ENCODE assay signal across 8 cellular contexts in the genomic region with DNA sequence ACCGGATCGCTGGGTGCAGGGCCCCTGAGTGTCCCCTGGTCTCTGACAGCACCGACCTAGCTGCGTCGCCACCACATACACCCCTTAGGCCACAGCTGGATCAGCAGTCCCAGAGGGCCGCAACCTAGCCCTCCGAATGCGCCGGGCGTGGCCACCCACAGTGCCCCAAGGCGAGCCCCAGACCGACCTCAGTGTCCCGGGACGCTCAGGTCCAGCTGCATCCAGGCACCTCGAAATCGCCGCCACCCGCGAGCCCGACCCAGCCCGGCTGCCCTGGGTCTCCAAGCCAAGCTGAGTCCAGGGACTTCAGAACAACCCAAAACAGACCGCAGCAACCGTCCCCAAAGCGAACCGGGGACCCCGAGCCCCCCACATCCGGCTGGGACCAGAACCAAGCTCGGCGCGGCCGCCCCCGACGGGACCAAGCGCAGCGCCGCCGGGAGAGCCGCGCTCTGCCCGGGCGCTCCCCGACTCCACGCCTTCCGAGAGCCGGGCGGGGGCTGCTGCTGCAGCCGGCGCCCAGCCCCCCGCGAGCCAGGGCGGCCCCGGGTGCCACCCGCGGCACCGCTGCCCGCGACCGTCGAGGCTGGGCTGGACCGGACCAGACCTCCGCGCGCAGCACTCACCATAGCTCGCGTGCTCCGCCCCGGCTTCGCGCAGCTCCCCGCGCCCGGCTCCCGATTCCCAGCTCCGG. TPM values are rescaled to one million over a fixed set of nuclear protein-coding genes. Genes with fewer than 3 reads are reported as not detected.
DNase-seq lines count a peak whose midpoint lies in the region; TF ChIP-seq lines count a peak whose summit lies in the region.

No MANE protein-coding gene starts in this region.

- no peaks in the 10 kb centered on the region for H3K79me1 ChIP-seq in H9 (ENCODE audit: insufficient read depth, low read depth, low read length, poor library complexity, severe bottlenecking)

- H2BK120ac ChIP-seq in H9 (ENCODE audit: low read depth, low read length, poor library complexity, severe bottlenecking): no peak overlapping the region

- H3K27me3 ChIP-seq in H9 (ENCODE audit: insufficient read depth, low read length) (peaks cover 4% of the 10 kb centered on the region; the same call in 1 of the 2 replicates), esophagus muscularis mucosa (no peaks in the 10 kb centered on the region)

- H3K18ac ChIP-seq in H9 (ENCODE audit: insufficient read length, low read depth, low read length): no peak overlapping the region

- no peak overlapping the region for H4K91ac ChIP-seq in H9 (ENCODE audit: insufficient read length, low read depth, low read length)

- no peak for TF ChIP-seq CTCF in GM12865 (IDR thresholded peaks at IDR 0.05; ENCODE audit: insufficient read depth, low read depth, low read length, missing control alignments)
- no peak for TF ChIP-seq CTCF in H9 (conservative IDR thresholded peaks at IDR 0.05)
- no peak for TF ChIP-seq CTCF in RWPE1 (conservative IDR thresholded peaks at IDR 0.05; ENCODE audit: low read depth)
- no peak for TF ChIP-seq CTCF in esophagus muscularis mucosa (IDR thresholded peaks at IDR 0.05)
- TF ChIP-seq CTCF in osteocyte (IDR thresholded peaks at IDR 0.05): no peak

- no peak overlapping the region for H2BK12ac ChIP-seq in H9 (ENCODE audit: insufficient read length, low read depth, low read length)

- no peaks in the 10 kb centered on the region for H3K36me3 ChIP-seq in esophagus muscularis mucosa

- peak overlapping the region; percentile 65 for H3K4me3 ChIP-seq in GM12865 (ENCODE audit: low read depth, low read length)
- H3K4me3 ChIP-seq in esophagus muscularis mucosa: peak overlapping the region; percentile 71 to 91 (median 81)

- H3K27me3 Mint-ChIP-seq in H9 (ENCODE audit: low read depth) (peaks cover 31% of the 10 kb centered on the region), osteocyte (ENCODE audit: unreplicated experiment) (no peaks in the 10 kb centered on the region)

- peak overlapping the region in 1 of 2 experiments; percentile 91; a peak in 4 of 5 replicates for H3K4me3 Mint-ChIP-seq in H9
- H3K4me3 Mint-ChIP-seq in osteocyte (ENCODE audit: unreplicated experiment): peak overlapping the region; percentile 86

- no peaks in the 10 kb centered on the region for H3K79me2 ChIP-seq in H9 (ENCODE audit: insufficient read depth, low read length)

- H4K8ac ChIP-seq in H9 (replicated peaks; ENCODE audit: insufficient read length, low read depth, low read length): no peak overlapping the region

- no peak overlapping the region for H3K23ac ChIP-seq in H9 (ENCODE audit: insufficient read length, low read depth, low read length)

- no CpG with 5 or more reads among the region's 74 CpGs for WGBS in H9 (ENCODE audit: extremely low coverage, insufficient read length, low lambda C conversion rate)
- WGBS in esophagus muscularis mucosa: 3% methylated on average over 6 of the region's 74 CpGs

- peak overlapping the region; percentile 55; the same call in 1 of the 2 replicates for H3K14ac ChIP-seq in H9 (ENCODE audit: insufficient read depth, low read length)

- no peak overlapping the region for H3T11ph ChIP-seq in H9 (ENCODE audit: low read length)

- no peak for DNase-seq in GM12865 (ENCODE audit: low read depth)
- no peak for DNase-seq in H9
- no peak for DNase-seq in RWPE1 (ENCODE audit: low spot score)
- DNase-seq in esophagus muscularis mucosa (ENCODE audit: extremely low spot score): no peak
- DNase-seq in osteocyte (ENCODE audit: extremely low spot score, unreplicated experiment): no peak
- no peak for DNase-seq in cerebellar cortex (ENCODE audit: low spot score)
- no peak for DNase-seq in effector CD8-positive, alpha-beta T cell (lab: John Stamatoyannopoulos, UW)
- DNase-seq in hepatic stellate cell (ENCODE audit: low spot score): no peak

- TF ChIP-seq EP300 in esophagus muscularis mucosa (IDR thresholded peaks at IDR 0.05): no peak

- no peak overlapping the region for H2AK5ac ChIP-seq in H9 (ENCODE audit: insufficient read length, low read length)

- intact Hi-C loops in esophagus muscularis mucosa (cut with DNase I): loop anchor here (5.0 kb wide), 1 partner anchor 88 kb away; no protein-coding TSS in a partner anchor

- H2BK5ac ChIP-seq in H9 (ENCODE audit: insufficient read length, low read length): no peak overlapping the region

- no peak overlapping the region for H3K9ac ChIP-seq in H9 (ENCODE audit: extremely low read depth, insufficient read length, low read length)

- no peaks in the 10 kb centered on the region for H4K20me1 ChIP-seq in H9 (ENCODE audit: control insufficient read depth, insufficient read depth, insufficient read length)

- CTCF ChIA-PET in RWPE1 (lab: Yijun Ruan, JAX): interaction anchor here (0.5 to 0.7 kb wide), 4 partner anchors 90 to 414 kb away, joined by 3 to 4 read pairs (median 3); no protein-coding TSS in a partner anchor

- H3K56ac ChIP-seq in H9 (ENCODE audit: insufficient read length, low read depth, low read length): no peak overlapping the region

- H2AFZ ChIP-seq in H9 (ENCODE audit: low read length): no peak overlapping the region

- peak overlapping the region; percentile 63 for H3K4me2 ChIP-seq in H9 (ENCODE audit: insufficient read depth, insufficient read length, low read length)

- no peak overlapping the region for H3K27ac Mint-ChIP-seq in H9
- H3K27ac Mint-ChIP-seq in osteocyte (ENCODE audit: unreplicated experiment): peak overlapping the region; percentile 59

- POLR2A ChIA-PET in RWPE1 (lab: Yijun Ruan, JAX; ENCODE audit: low non-redundant PET): interaction anchor here (0.6 to 1.2 kb wide), 4 partner anchors 8 to 270 kb away, joined by 3 to 8 read pairs (median 4); no protein-coding TSS in a partner anchor

- no peak overlapping the region for H3K4ac ChIP-seq in H9 (ENCODE audit: low read depth, low read length)

- no peak for TF ChIP-seq POLR2A in esophagus muscularis mucosa (IDR thresholded peaks at IDR 0.05; ENCODE audit: low read depth)

- H3K36me3 Mint-ChIP-seq in H9 (ENCODE audit: insufficient read depth in 1 of 3, low read depth in 3 of 3): no peaks in the 10 kb centered on the region
- no peaks in the 10 kb centered on the region for H3K36me3 Mint-ChIP-seq in osteocyte (ENCODE audit: unreplicated experiment)

- H3K27ac ChIP-seq in H9 (ENCODE audit: insufficient read length, low read depth, low read length) (no peak overlapping the region), RWPE1 (peak overlapping the region; percentile 73), esophagus muscularis mucosa (replicated peaks in 1 of 4) (peak overlapping the region; percentile 91 to 95 (median 93))

- no peak overlapping the region for H2BK15ac ChIP-seq in H9 (ENCODE audit: low read depth, low read length)

- no peak overlapping the region for H2BK20ac ChIP-seq in H9 (ENCODE audit: low read depth, low read length, poor library complexity, severe bottlenecking)

- no peaks in the 10 kb centered on the region for H3K9me3 ChIP-seq in H9 (ENCODE audit: control insufficient read depth, low read depth, low read length)
- H3K9me3 ChIP-seq in esophagus muscularis mucosa: no peaks in the 10 kb centered on the region

- H3K9me3 Mint-ChIP-seq in H9 (no peaks in the 10 kb centered on the region), osteocyte (ENCODE audit: unreplicated experiment) (no peaks in the 10 kb centered on the region)

- H3K23me2 ChIP-seq in H9 (ENCODE audit: insufficient read length, low read depth, low read length, poor library complexity, severe bottlenecking): peaks cover 8% of the 10 kb centered on the region

- H4K5ac ChIP-seq in H9 (ENCODE audit: insufficient read length, low read depth, low read length): no peak overlapping the region

- no peaks in the 10 kb centered on the region; the same call in 1 of the 2 replicates for H3K4me1 ChIP-seq in H9 (ENCODE audit: insufficient read depth, low read length)
- H3K4me1 ChIP-seq in esophagus muscularis mucosa: peaks cover 53 to 69% (median 65%) of the 10 kb centered on the region in 4 donors

- H3K4me1 Mint-ChIP-seq in H9 (peaks cover 4 to 23% of the 10 kb centered on the region in 2 experiments; a peak in 3 of 4 replicates), osteocyte (ENCODE audit: unreplicated experiment) (peaks cover 42% of the 10 kb centered on the region)

RNA-seq across cellular contexts. Expression of gene ECE1, which starts 54.6 kb away (rescaled TPM):
- 27.7 and 31.1 TPM in 2 replicates for total RNA-seq in H9 (2021)
- 100 to 1,000 TPM in 1 of 4 donors, 10 to 100 TPM in 3; 53.6 to 101 (median 80.7) TPM for total RNA-seq in esophagus muscularis mucosa
- total RNA-seq in osteocyte: 217 and 236 TPM in 2 replicates
